8 cellular contexts compared by ENCODE assay signal in the genomic region with DNA sequence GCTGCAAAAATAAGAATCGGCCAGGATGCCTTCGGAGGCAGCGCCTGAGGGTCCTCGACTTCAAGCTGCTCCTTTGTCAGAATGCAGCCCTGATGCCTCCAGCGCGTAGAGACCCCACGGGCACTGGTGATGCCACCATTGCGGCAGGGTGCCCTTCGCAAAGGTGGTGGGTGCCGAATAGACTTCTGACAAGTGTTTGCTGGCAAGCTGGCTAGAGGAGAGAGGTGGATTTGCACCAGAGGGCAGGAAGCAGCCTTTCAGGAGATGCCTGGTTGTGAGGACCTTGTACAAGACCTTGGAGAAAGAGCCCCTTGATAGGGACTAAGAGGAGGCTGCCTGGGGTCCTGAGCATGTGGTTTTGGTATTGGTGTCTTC.
A peak's percentile ranks its signal among the peaks of the same experiment; 100 is the strongest.
DNase-seq lines count a peak whose midpoint lies in the region; ATAC-seq and TF ChIP-seq lines count a peak whose summit lies in the region.

No MANE protein-coding gene starts in this region.

- ATAC-seq in HG03280 (IDR thresholded peaks at IDR 0.05; ENCODE audit: unreplicated experiment) (peak; percentile 2), omental fat pad (ENCODE audit: low FRiP score) (no peak)

- no peaks in the 10 kb centered on the region for H3K27me3 ChIP-seq in neutrophil

- no peak for TF ChIP-seq POLR2A in lower leg skin (IDR thresholded peaks at IDR 0.05)

- no peaks in the 10 kb centered on the region for H3K36me3 ChIP-seq in neutrophil

- peak overlapping the region; percentile 94 for H3K27ac ChIP-seq in neutrophil

- intact Hi-C loops in lower leg skin (cut with DNase I; ENCODE audit: low total_unique reads), result no loop called here

- 76 to 80% methylated on average over 10 of the region's 10 CpGs for WGBS in lower leg skin, 2 donors

- H3K4me1 ChIP-seq in neutrophil (ENCODE audit: control insufficient read depth in 1 of 2, insufficient read depth in 1 of 2, low read depth in 1 of 2, low read length in 1 of 2), result peaks cover 78 to 80% of the 10 kb centered on the region in 2 experiments

- H3K4me3 ChIP-seq in GM12865 (ENCODE audit: low read depth, low read length), result peak overlapping the region; percentile 84
- H3K4me3 ChIP-seq in choroid plexus epithelial cell (ENCODE audit: low read depth, low read length), result peak overlapping the region; percentile 58
- H3K4me3 ChIP-seq in neutrophil (ENCODE audit: low read depth in 1 of 2, low read length in 1 of 2), result peak overlapping the region; percentile 83 to 84
- H3K4me3 ChIP-seq in lower leg skin (ENCODE audit: low read depth, poor library complexity, severe bottlenecking), result no peak overlapping the region

- DNase-seq in GM12865 (ENCODE audit: low read depth) (peak; percentile 54), choroid plexus epithelial cell (ENCODE audit: low read depth) (no peak), NCI-H1436 treated with DMSO at 0.1 percent for 48 hours (lab: John Stamatoyannopoulos, UW) (no peak), lower leg skin (ENCODE audit: low spot score in 2 of 2) (no peak), omental fat pad (ENCODE audit: low spot score) (no peak), NOMO-1 treated with dmso at 0.1 percent for 144 hours (lab: John Stamatoyannopoulos, UW; ENCODE audit: unreplicated experiment) (no peak)

- H3K9me3 ChIP-seq in neutrophil, result no peaks in the 10 kb centered on the region

- TF ChIP-seq CTCF in GM12865 (IDR thresholded peaks at IDR 0.05; ENCODE audit: insufficient read depth, low read depth, low read length, missing control alignments) (no peak), choroid plexus epithelial cell (conservative IDR thresholded peaks at IDR 0.05; ENCODE audit: low read depth, low read length) (no peak), neutrophil (IDR thresholded peaks at IDR 0.05) (no peak), lower leg skin (IDR thresholded peaks at IDR 0.05) (no peak), omental fat pad (IDR thresholded peaks at IDR 0.05) (no peak)
